33 cellular contexts compared by ENCODE assay signal in genomic region chr3:183064475-183064874, GRCh38.
"Had no signal": no experiment of that assay in that cellular context is flagged by ENCODE, and none has a peak within 500 bp of the region (broad histone marks: within the 10 kb centered on the region; RNA-seq: fewer than 3 reads in every experiment).

No MANE protein-coding gene starts in this region.

- H3K27me3 Mint-ChIP-seq: activated CD4-positive, alpha-beta memory T cell treated with anti-CD3 and anti-CD28 coated beads, Interleukin-2, amount 10 ng/mL, durations not matched to agents 7 days and 5 days; activated CD4-positive, alpha-beta T cell treated with anti-CD3 and anti-CD28 coated beads, Interleukin-2, amount 10 ng/mL, durations not matched to agents 24 days and 14 days; activated naive CD4-positive, alpha-beta T cell treated with anti-CD3 and anti-CD28 coated beads, Interleukin-2, amount 10 ng/mL, durations not matched to agents 7 days and 5 days; activated T-cell treated with anti-CD3 and anti-CD28 coated beads, Interleukin-2, amount 50 U/mL, for 24 hours; effector memory CD8-positive, alpha-beta T cell; naive B cell; progenitor cell of endocrine pancreas; T-cell; type B pancreatic cell had no signal

- H3K9me3 ChIP-seq: gastroesophageal sphincter, ovary, right lobe of liver, thoracic aorta, vagina had no signal

- H3K27me3 ChIP-seq: brain microvascular endothelial cell, gastroesophageal sphincter, ovary, right lobe of liver, vagina had no signal

- H3K27ac Mint-ChIP-seq: activated CD4-positive, alpha-beta memory T cell treated with anti-CD3 and anti-CD28 coated beads, Interleukin-2, amount 10 ng/mL, durations not matched to agents 7 days and 5 days; activated CD4-positive, alpha-beta T cell treated with anti-CD3 and anti-CD28 coated beads, Interleukin-2, amount 10 ng/mL, durations not matched to agents 24 days and 14 days; activated naive CD4-positive, alpha-beta T cell treated with anti-CD3 and anti-CD28 coated beads, Interleukin-2, amount 10 ng/mL, durations not matched to agents 7 days and 5 days; activated T-cell treated with anti-CD3 and anti-CD28 coated beads, Interleukin-2, amount 50 U/mL, for 24 hours; mesothelial cell of epicardium; nephron progenitor cell; progenitor cell of endocrine pancreas; T-cell; type B pancreatic cell had no signal

- FAIRE-seq: astrocyte, endothelial cell of umbilical vein, keratinocyte had no signal

- H3K4me1 Mint-ChIP-seq: activated CD4-positive, alpha-beta memory T cell treated with anti-CD3 and anti-CD28 coated beads, Interleukin-2, amount 10 ng/mL, durations not matched to agents 7 days and 5 days; activated CD4-positive, alpha-beta T cell treated with anti-CD3 and anti-CD28 coated beads, Interleukin-2, amount 10 ng/mL, durations not matched to agents 24 days and 14 days; activated naive CD4-positive, alpha-beta T cell treated with anti-CD3 and anti-CD28 coated beads, Interleukin-2, amount 10 ng/mL, durations not matched to agents 7 days and 5 days; mesothelial cell of epicardium; naive B cell; T-cell had no signal

- DNase-seq: activated CD4-positive, alpha-beta memory T cell treated with anti-CD3 and anti-CD28 coated beads, Interleukin-2, amount 10 ng/mL, durations not matched to agents 7 days and 5 days; activated CD4-positive, alpha-beta T cell treated with anti-CD3 and anti-CD28 coated beads, Interleukin-2, amount 10 ng/mL, durations not matched to agents 24 days and 14 days; activated CD8-positive, alpha-beta memory T cell treated with anti-CD3 and anti-CD28 coated beads, Interleukin-2, amount 50 U/mL, for 48 hours; activated gamma-delta T cell; activated naive CD4-positive, alpha-beta T cell treated with anti-CD3 and anti-CD28 coated beads, Interleukin-2, amount 10 ng/mL, durations not matched to agents 7 days and 5 days; activated T-cell treated with anti-CD3 and anti-CD28 coated beads, Interleukin-2, amount 50 U/mL, for 24 hours; amniotic stem cell; brain microvascular endothelial cell; caudate nucleus; cortex of kidney; effector memory CD8-positive, alpha-beta T cell; head of caudate nucleus; hypothalamus; left cardiac atrium; mammary epithelial cell; naive B cell; nephron progenitor cell; ovary; right lobe of liver; stimulated activated CD4-positive, alpha-beta T cell treated with anti-CD3 and anti-CD28 coated beads, Interleukin-12 subunit alpha, Interleukin-12 subunit beta, amount 100 ng/mL, for 4 hours; stimulated activated CD4-positive, alpha-beta T cell treated with anti-CD3 and anti-CD28 coated beads, Interleukin-4, amount 100 ng/mL, for 1 hour; stimulated activated naive CD8-positive, alpha-beta T cell treated with anti-CD3 and anti-CD28 coated beads, Interleukin-15, Interleukin-2, amounts not matched to agents 100 U/mL and 50 U/mL, for 24 hours; T-cell had no signal

- H3K36me3 ChIP-seq: brain microvascular endothelial cell, ovary had no signal

- H3K4me3 ChIP-seq: gastroesophageal sphincter, ovary, right lobe of liver, skin epidermis, thoracic aorta, vagina had no signal

- H3K27ac ChIP-seq: brain microvascular endothelial cell, gastroesophageal sphincter, ovary, right lobe of liver, skin epidermis, thoracic aorta, vagina had no signal

- H3K4me3 Mint-ChIP-seq: activated CD4-positive, alpha-beta memory T cell treated with anti-CD3 and anti-CD28 coated beads, Interleukin-2, amount 10 ng/mL, durations not matched to agents 7 days and 5 days; activated CD4-positive, alpha-beta T cell treated with anti-CD3 and anti-CD28 coated beads, Interleukin-2, amount 10 ng/mL, durations not matched to agents 24 days and 14 days; activated naive CD4-positive, alpha-beta T cell treated with anti-CD3 and anti-CD28 coated beads, Interleukin-2, amount 10 ng/mL, durations not matched to agents 7 days and 5 days; activated T-cell treated with anti-CD3 and anti-CD28 coated beads, Interleukin-2, amount 50 U/mL, for 24 hours; effector memory CD8-positive, alpha-beta T cell; mesothelial cell of epicardium; naive B cell; nephron progenitor cell; T-cell; type B pancreatic cell had no signal

- H3K4me1 ChIP-seq: gastroesophageal sphincter, right lobe of liver, vagina had no signal

- H3K9me3 Mint-ChIP-seq: activated CD4-positive, alpha-beta memory T cell treated with anti-CD3 and anti-CD28 coated beads, Interleukin-2, amount 10 ng/mL, durations not matched to agents 7 days and 5 days; activated CD4-positive, alpha-beta T cell treated with anti-CD3 and anti-CD28 coated beads, Interleukin-2, amount 10 ng/mL, durations not matched to agents 24 days and 14 days; activated naive CD4-positive, alpha-beta T cell treated with anti-CD3 and anti-CD28 coated beads, Interleukin-2, amount 10 ng/mL, durations not matched to agents 7 days and 5 days; activated T-cell treated with anti-CD3 and anti-CD28 coated beads, Interleukin-2, amount 50 U/mL, for 24 hours; effector memory CD8-positive, alpha-beta T cell; naive B cell; T-cell had no signal
